In the genomic region with DNA sequence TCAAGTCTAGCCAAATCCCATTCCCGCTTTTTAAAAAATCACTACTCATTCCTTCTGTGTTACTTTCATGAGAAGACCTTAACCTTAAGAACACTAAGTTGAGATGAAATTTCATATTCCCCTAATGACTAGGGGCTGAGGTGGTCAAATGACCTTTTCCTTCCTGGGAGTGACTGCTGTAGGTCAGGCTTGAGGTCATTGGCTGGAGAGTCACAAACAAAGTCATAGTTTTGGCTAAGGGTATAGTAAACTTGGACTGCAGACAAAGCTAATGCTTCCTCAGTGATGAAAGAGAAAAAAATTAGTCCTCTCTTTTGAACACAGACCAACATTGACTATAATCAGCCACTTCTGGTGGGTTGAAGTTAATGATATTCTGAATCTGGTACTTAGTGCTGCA, we compare ENCODE assay signal across 2 cellular contexts.
A peak's percentile ranks its signal among the peaks of the same experiment; 100 is the strongest.
TF ChIP-seq lines count a peak whose summit lies in the region.

No MANE protein-coding gene starts in this region.

TF ChIP-seq in liver, 16 proteins besides CTCF, POLR2A, EP300 and RAD21:
- no peak for TF ChIP-seq HNF4A (conservative IDR thresholded peaks at IDR 0.05)
- TF ChIP-seq JUND (IDR thresholded peaks at IDR 0.05): no peak
- no peak for TF ChIP-seq EGR1 (IDR thresholded peaks at IDR 0.05; ENCODE audit: low read depth in 2 of 2)
- no peak for TF ChIP-seq GABPA (IDR thresholded peaks at IDR 0.05 in 1 of 2, conservative IDR thresholded peaks at IDR 0.05 in 1 of 2)
- TF ChIP-seq NR2F2 (IDR thresholded peaks at IDR 0.05): peak; percentile 53
- TF ChIP-seq, protein P1, sequence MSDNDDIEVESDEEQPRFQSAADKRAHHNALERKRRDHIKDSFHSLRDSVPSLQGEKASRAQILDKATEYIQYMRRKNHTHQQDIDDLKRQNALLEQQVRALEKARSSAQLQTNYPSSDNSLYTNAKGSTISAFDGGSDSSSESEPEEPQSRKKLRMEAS (IDR thresholded peaks at IDR 0.05): no peak
- TF ChIP-seq RXRA (IDR thresholded peaks at IDR 0.05): peak; percentile 41 to 62
- no peak for TF ChIP-seq SP1 (IDR thresholded peaks at IDR 0.05)
- TF ChIP-seq FOXA1 (IDR thresholded peaks at IDR 0.05): no peak

TF ChIP-seq in HepG2, 621 proteins besides CTCF, POLR2A, EP300 and RAD21:
- TF ChIP-seq ZNF629 (CRISPR knock-in tag; conservative IDR thresholded peaks at IDR 0.05): no peak
- no peak for TF ChIP-seq ZNF652 (CRISPR knock-in tag; IDR thresholded peaks at IDR 0.05; ENCODE audit: borderline replicate concordance, low read depth)
- no peak for TF ChIP-seq ZSCAN20 (CRISPR knock-in tag; IDR thresholded peaks at IDR 0.05; ENCODE audit: borderline replicate concordance)
- TF ChIP-seq ZNF510 (CRISPR knock-in tag; IDR thresholded peaks at IDR 0.05; ENCODE audit: low read depth): no peak
- TF ChIP-seq KLF16 (CRISPR knock-in tag; IDR thresholded peaks at IDR 0.05): no peak
- no peak for TF ChIP-seq TEAD2 (CRISPR knock-in tag; IDR thresholded peaks at IDR 0.05)
- TF ChIP-seq MIER2 (CRISPR knock-in tag; IDR thresholded peaks at IDR 0.05): no peak
- no peak for TF ChIP-seq SALL2 (CRISPR knock-in tag; IDR thresholded peaks at IDR 0.05)
- no peak for TF ChIP-seq ZNF75D (CRISPR knock-in tag; IDR thresholded peaks at IDR 0.05; ENCODE audit: borderline replicate concordance)
- TF ChIP-seq, protein P2, sequence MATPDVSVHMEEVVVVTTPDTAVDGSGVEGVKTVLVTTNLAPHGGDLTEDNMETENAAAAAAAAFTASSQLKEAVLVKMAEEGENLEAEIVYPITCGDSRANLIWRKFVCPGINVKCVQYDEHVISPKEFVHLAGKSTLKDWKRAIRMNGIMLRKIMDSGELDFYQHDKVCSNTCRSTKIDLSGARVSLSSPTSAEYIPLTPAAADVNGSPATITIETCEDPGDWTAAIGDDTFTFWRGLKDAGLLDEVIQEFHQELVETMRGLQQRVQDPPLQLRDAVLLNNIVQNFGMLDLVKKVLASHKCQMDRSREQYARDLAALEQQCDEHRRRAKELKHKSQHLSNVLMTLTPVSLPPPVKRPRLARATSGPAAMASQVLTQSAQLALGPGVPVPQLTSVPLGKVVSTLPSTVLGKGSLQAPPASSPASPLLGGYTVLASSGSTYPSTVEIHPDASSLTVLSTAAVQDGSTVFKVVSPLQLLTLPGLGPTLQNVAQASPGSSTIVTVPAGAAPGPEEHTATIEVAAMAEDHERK (CRISPR knock-in tag; IDR thresholded peaks at IDR 0.05; ENCODE audit: low read depth): no peak
- no peak for TF ChIP-seq ELF4 (CRISPR knock-in tag; IDR thresholded peaks at IDR 0.05; ENCODE audit: borderline replicate concordance)
- TF ChIP-seq NPAS2 (CRISPR knock-in tag; IDR thresholded peaks at IDR 0.05; ENCODE audit: borderline replicate concordance): no peak
- no peak for TF ChIP-seq FLYWCH1 (CRISPR knock-in tag; IDR thresholded peaks at IDR 0.05)
- no peak for TF ChIP-seq PLRG1 (conservative IDR thresholded peaks at IDR 0.05)
